9 cellular contexts compared by ENCODE assay signal in the genomic region with DNA sequence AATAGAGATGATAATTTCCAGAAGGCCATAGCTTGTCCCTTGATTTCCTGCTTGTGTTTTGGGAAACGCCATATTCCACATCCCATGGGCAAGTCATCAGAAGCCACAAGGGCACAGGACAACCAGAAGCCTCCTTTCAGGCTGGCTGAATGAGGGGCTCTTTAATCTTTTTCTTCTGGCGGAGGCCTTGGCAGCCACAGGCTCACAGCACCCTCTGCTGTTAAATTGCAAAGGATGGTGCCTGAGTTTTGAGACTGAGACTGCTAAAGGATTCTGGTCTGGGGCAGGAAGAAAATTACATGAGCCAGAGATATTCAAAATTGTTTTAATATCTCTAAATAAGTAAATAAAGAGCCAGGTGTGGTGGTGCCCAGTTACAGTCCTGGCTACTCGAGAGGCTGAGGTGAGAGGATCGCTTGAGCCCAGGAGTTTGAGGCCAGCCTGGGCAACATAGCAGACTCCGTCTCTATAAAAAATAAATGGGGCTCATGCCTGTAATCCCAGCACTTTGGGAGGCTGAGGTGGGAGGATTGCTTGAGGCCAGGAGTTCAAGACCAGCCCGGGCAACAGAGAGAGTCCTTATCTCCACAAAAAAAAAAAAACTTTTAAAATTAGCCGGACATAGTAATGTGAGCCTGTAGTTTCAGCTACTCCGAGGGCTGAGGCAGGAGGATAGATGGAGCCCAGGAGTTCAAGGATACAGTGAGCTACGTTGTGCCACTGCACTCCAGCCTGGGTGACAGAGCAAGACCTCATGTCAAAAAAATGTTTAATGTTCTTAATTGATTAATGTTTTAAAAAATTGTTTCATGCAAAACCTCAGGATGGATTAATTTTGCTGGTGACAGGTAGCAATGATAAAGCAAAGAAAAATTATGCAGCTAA. TPM values are rescaled to one million over a fixed set of nuclear protein-coding genes. Genes with fewer than 3 reads are reported as not detected.
DNase-seq lines count a peak whose midpoint lies in the region; ATAC-seq and TF ChIP-seq lines count a peak whose summit lies in the region.
"Had no signal": no experiment of that assay in that cellular context is flagged by ENCODE, and none has a peak within 500 bp of the region (broad histone marks: within the 10 kb centered on the region; RNA-seq: fewer than 3 reads in every experiment).

No MANE protein-coding gene starts in this region.

- no peaks in the 10 kb centered on the region for H3K4me1 ChIP-seq in CD8-positive, alpha-beta T cell (ENCODE audit: insufficient read depth, low read length)
- no peaks in the 10 kb centered on the region for H3K4me1 ChIP-seq in heart left ventricle

- H3K27me3 Mint-ChIP-seq in CD8-positive, alpha-beta T cell (ENCODE audit: low read depth) = peaks cover 11% of the 10 kb centered on the region
- H3K27me3 Mint-ChIP-seq in activated naive CD4-positive, alpha-beta T cell treated with anti-CD3 and anti-CD28 coated beads, Interleukin-2, amount 10 ng/mL, durations not matched to agents 7 days and 5 days = peaks cover 25% of the 10 kb centered on the region

- ATAC-seq in CD8-positive, alpha-beta T cell = no peak
- ATAC-seq in heart left ventricle (peak; percentile 58 to 83 (median 74)), GM21381 (IDR thresholded peaks at IDR 0.05; ENCODE audit: unreplicated experiment) (no peak)

- no peaks in the 10 kb centered on the region for H3K36me3 ChIP-seq in CD8-positive, alpha-beta T cell (ENCODE audit: insufficient read depth, low read length)
- H3K36me3 ChIP-seq in H7 (replicated peaks; ENCODE audit: control insufficient read depth, insufficient read depth, low read length) (no peaks in the 10 kb centered on the region), heart left ventricle (no peaks in the 10 kb centered on the region)

- H3K4me1 Mint-ChIP-seq in CD8-positive, alpha-beta T cell (ENCODE audit: low read depth) = no peaks in the 10 kb centered on the region
- H3K4me1 Mint-ChIP-seq in activated naive CD4-positive, alpha-beta T cell treated with anti-CD3 and anti-CD28 coated beads, Interleukin-2, amount 10 ng/mL, durations not matched to agents 7 days and 5 days = no peaks in the 10 kb centered on the region

- DNase-seq in CD8-positive, alpha-beta T cell = peak in 4 of 7 experiments; percentile 0 to 23 (median 13)
- DNase-seq in H7 (peak; percentile 81), NCI-H82 (lab: John Stamatoyannopoulos, UW) (peak; percentile 81), heart left ventricle (peak in 4 of 5 donors; percentile 33 to 38 (median 36)), retina (peak; percentile 61), lower leg skin (ENCODE audit: low spot score in 2 of 2) (no peak)
- DNase-seq in activated naive CD4-positive, alpha-beta T cell treated with anti-CD3 and anti-CD28 coated beads, Interleukin-2, amount 10 ng/mL, durations not matched to agents 7 days and 5 days = peak; percentile 42

- POLR2A ChIA-PET in CD8-positive, alpha-beta T cell (lab: Charles Lee) = no interaction called here

- H3K4me3 Mint-ChIP-seq in CD8-positive, alpha-beta T cell = no peak overlapping the region
- no peak overlapping the region for H3K4me3 Mint-ChIP-seq in activated naive CD4-positive, alpha-beta T cell treated with anti-CD3 and anti-CD28 coated beads, Interleukin-2, amount 10 ng/mL, durations not matched to agents 7 days and 5 days

- TF ChIP-seq POLR2A in heart left ventricle (IDR thresholded peaks at IDR 0.05) = no peak
- TF ChIP-seq POLR2A in lower leg skin (IDR thresholded peaks at IDR 0.05) = no peak

- no peaks in the 10 kb centered on the region for H3K27me3 ChIP-seq in CD8-positive, alpha-beta T cell (ENCODE audit: insufficient read depth, low read length)
- H3K27me3 ChIP-seq in H7 (ENCODE audit: control insufficient read depth, insufficient read depth, low read length) = no peaks in the 10 kb centered on the region; the same call in 1 of the 2 replicates
- peaks cover 0 to 4% (median 0%) of the 10 kb centered on the region in 9 donors for H3K27me3 ChIP-seq in heart left ventricle

- H3K27ac ChIP-seq in CD8-positive, alpha-beta T cell (ENCODE audit: low read depth, low read length) = no peak overlapping the region
- no peak overlapping the region for H3K27ac ChIP-seq in heart left ventricle

- H3K36me3 Mint-ChIP-seq in CD8-positive, alpha-beta T cell = no peaks in the 10 kb centered on the region
- no peaks in the 10 kb centered on the region for H3K36me3 Mint-ChIP-seq in activated naive CD4-positive, alpha-beta T cell treated with anti-CD3 and anti-CD28 coated beads, Interleukin-2, amount 10 ng/mL, durations not matched to agents 7 days and 5 days

- no peak overlapping the region for H3K4me3 ChIP-seq in CD8-positive, alpha-beta T cell (ENCODE audit: low read depth, low read length)
- H3K4me3 ChIP-seq in H7 (ENCODE audit: insufficient read depth, low read depth, low read length) (no peak overlapping the region), heart left ventricle (no peak overlapping the region), lower leg skin (ENCODE audit: low read depth, poor library complexity, severe bottlenecking) (no peak overlapping the region)

- CTCF ChIA-PET in CD8-positive, alpha-beta T cell (lab: Charles Lee) = interaction anchor here (1.1 kb wide), 1 partner anchor 14 kb away, joined by 3 read pairs; no protein-coding TSS in a partner anchor
- CTCF ChIA-PET in activated naive CD4-positive, alpha-beta T cell treated with anti-CD3 and anti-CD28 coated beads, Interleukin-2, amount 10 ng/mL, durations not matched to agents 7 days and 5 days (lab: Charles Lee) = interaction anchor here (1.2 to 1.6 kb wide), 2 partner anchors 9 to 117 kb away, joined by 3 to 4 read pairs; no protein-coding TSS in a partner anchor

- no peaks in the 10 kb centered on the region for H3K9me3 ChIP-seq in CD8-positive, alpha-beta T cell (ENCODE audit: low read length)
- H3K9me3 ChIP-seq in heart left ventricle = no peaks in the 10 kb centered on the region

- WGBS in heart left ventricle, 4 donors = 37 to 40% (median 38%) methylated on average over 9 of the region's 9 CpGs
- WGBS in lower leg skin, 2 donors = 47 to 50% methylated on average over 9 of the region's 9 CpGs

- H3K9me3 Mint-ChIP-seq in CD8-positive, alpha-beta T cell = no peaks in the 10 kb centered on the region
- H3K9me3 Mint-ChIP-seq in activated naive CD4-positive, alpha-beta T cell treated with anti-CD3 and anti-CD28 coated beads, Interleukin-2, amount 10 ng/mL, durations not matched to agents 7 days and 5 days = no peaks in the 10 kb centered on the region

- intact Hi-C loops in CD8-positive, alpha-beta T cell (cut with DNase I, micrococcal nuclease) = loop anchor here in 1 of 2 experiments (2.0 to 5.0 kb wide), 2 partner anchors 217 to 361 kb away; partner anchors contain the start of gene PSMC3IP
- intact Hi-C loops in heart left ventricle (cut with DNase I) (loop anchor here in 9 of 10 donors (1.0 to 10.0 kb wide), 8 partner anchors 57 to 361 kb away; partner anchors contain the start of genes AOC2 (in 3 of the 9), PSMC3IP (in 1 of the 9) and RPL27 (in 1 of the 9)), lower leg skin (cut with DNase I; ENCODE audit: low total_unique reads) (loop anchor here (10.0 kb wide), 1 partner anchor 93 kb away; the partner anchor contains the start of gene AOC2)

- TF ChIP-seq CTCF in CD8-positive, alpha-beta T cell (IDR thresholded peaks at IDR 0.05) = peak; percentile 19
- TF ChIP-seq CTCF in heart left ventricle (IDR thresholded peaks at IDR 0.05) (peak; percentile 52 to 80 (median 66)), lower leg skin (IDR thresholded peaks at IDR 0.05) (no peak)

- H3K27ac Mint-ChIP-seq in CD8-positive, alpha-beta T cell = no peak overlapping the region
- no peak overlapping the region for H3K27ac Mint-ChIP-seq in activated naive CD4-positive, alpha-beta T cell treated with anti-CD3 and anti-CD28 coated beads, Interleukin-2, amount 10 ng/mL, durations not matched to agents 7 days and 5 days

RNA-seq across cellular contexts. Expression of gene AARSD1, which starts 26.3 kb away (rescaled TPM):
- 10 to 100 TPM; 75.1 to 87.6 TPM for total RNA-seq in CD8-positive, alpha-beta T cell
- total RNA-seq in H7 (2014; rRNA removed; shearing (Covaris generic)) = 28.7 and 34.2 TPM in 2 replicates
- 10 to 100 TPM; 19.5 to 33.3 (median 26.2) TPM for total RNA-seq in heart left ventricle
- 10 to 100 TPM; 45.5 to 66.3 TPM for polyA plus RNA-seq in heart left ventricle
- 10 to 100 TPM; 10.3 to 21.7 (median 17.2) TPM for total RNA-seq in lower leg skin

RNA-seq across cellular contexts. Expression of gene G6PC1, which starts 37.4 kb away (rescaled TPM):
- not detected for total RNA-seq in CD8-positive, alpha-beta T cell
- not detected in 2 replicates for total RNA-seq in H7 (2014; rRNA removed; shearing (Covaris generic))
- total RNA-seq in heart left ventricle (not detected), lower leg skin (not detected)
- not detected for polyA plus RNA-seq in heart left ventricle
- total RNA-seq: skeletal muscle tissue had no signal

RNA-seq across cellular contexts. Expression of gene PTGES3L, which starts 41.9 kb away (rescaled TPM):
- under 1 TPM; 0.47 to 0.81 TPM for total RNA-seq in CD8-positive, alpha-beta T cell
- 1.0 and 2.7 TPM in 2 replicates for total RNA-seq in H7 (2014; rRNA removed; shearing (Covaris generic))
- total RNA-seq in heart left ventricle (10 to 100 TPM; 24.6 to 48.4 (median 41.2) TPM), lower leg skin (1 to 10 TPM in 1 of 4 donors, under 1 TPM in 1, not detected in 2; 0.19 to 1.8 TPM)
- polyA plus RNA-seq in heart left ventricle = 10 to 100 TPM; 41.5 to 58.0 TPM

RNA-seq across cellular contexts. Expression of gene RUNDC1, which starts 42.4 kb away (rescaled TPM):
- total RNA-seq in CD8-positive, alpha-beta T cell = 10 to 100 TPM; 19.2 to 19.4 TPM
- 7.7 and 8.3 TPM in 2 replicates for total RNA-seq in H7 (2014; rRNA removed; shearing (Covaris generic))
- total RNA-seq in heart left ventricle = 10 to 100 TPM in 8 of 9 donors, 1 to 10 TPM in 1; 9.8 to 15.9 (median 11.4) TPM
- 10 to 100 TPM in 1 of 2 donors, 1 to 10 TPM in 1; 5.5 to 14.4 TPM for polyA plus RNA-seq in heart left ventricle
- 10 to 100 TPM; 12.6 to 16.0 (median 13.0) TPM for total RNA-seq in lower leg skin

Comparison
In these comparisons a context has a peak if more than half of its experiments do, and no peak if none do; other contexts are left out.
1. ATAC-seq: peak in heart left ventricle (4 of 4); none in CD8-positive, alpha-beta T cell (single experiment) and GM21381 (single experiment).
2. DNase-seq: peak in CD8-positive, alpha-beta T cell (4 of 7), H7 (single experiment), NCI-H82 (single experiment), activated naive CD4-positive, alpha-beta T cell treated with anti-CD3 and anti-CD28 coated beads, Interleukin-2, amount 10 ng/mL, durations not matched to agents 7 days and 5 days (single experiment), heart left ventricle (4 of 5) and retina (single experiment); none in lower leg skin (0 of 2).
3. CTCF ChIP-seq: peak in CD8-positive, alpha-beta T cell (single experiment) and heart left ventricle (12 of 12); none in lower leg skin (0 of 3).